ENCODE assay signal across 25 cellular contexts in genomic region chr2:66874411-66874810, GRCh38.
A peak's percentile ranks its signal among the peaks of the same experiment; 100 is the strongest.
DNase-seq lines count a peak whose midpoint lies in the region; ATAC-seq, FAIRE-seq and TF ChIP-seq lines count a peak whose summit lies in the region.
"Had no signal": no experiment of that assay in that cellular context is flagged by ENCODE, and none has a peak within 500 bp of the region (broad histone marks: within the 10 kb centered on the region; RNA-seq: fewer than 3 reads in every experiment).

No MANE protein-coding gene starts in this region.

- H3K4me3 ChIP-seq in BJ (ENCODE audit: low read depth, low read length) (no peak overlapping the region), IMR-90 (ENCODE audit: insufficient read depth, low read depth, low read length) (no peak overlapping the region), astrocyte (ENCODE audit: insufficient read depth, low read depth, low read length) (no peak overlapping the region), muscle layer of colon (ENCODE audit: low read depth in 1 of 2, low read length in 2 of 2) (no peak overlapping the region)
- H3K4me3 ChIP-seq: psoas muscle, tibial nerve had no signal

- peak overlapping the region; percentile 13; the same call in 1 of the 2 replicates for H3K23ac ChIP-seq in IMR-90 (ENCODE audit: low read depth, low read length)

- no peak for TF ChIP-seq POLR2A in IMR-90 (IDR thresholded peaks at IDR 0.05; ENCODE audit: low read depth, low read length)

- FAIRE-seq in astrocyte (lab: Jason Lieb, UNC) = no peak
- FAIRE-seq: TTC549 had no signal

- H2BK20ac ChIP-seq in IMR-90 (ENCODE audit: low read depth, low read length) = peak overlapping the region; percentile 76

- peaks cover 0 to 15% of the 10 kb centered on the region in 2 experiments; a peak in 2 of 4 replicates for H3K79me1 ChIP-seq in IMR-90 (ENCODE audit: low read depth in 1 of 2, low read length in 2 of 2)

- H3K79me2 ChIP-seq in astrocyte (ENCODE audit: insufficient read depth, low read length) = no peaks in the 10 kb centered on the region

- H3K27ac ChIP-seq in IMR-90 (ENCODE audit: insufficient read depth, low read length) (peak overlapping the region; percentile 26; the same call in 1 of the 2 replicates), astrocyte (ENCODE audit: low read depth, low read length) (no peak overlapping the region), muscle layer of colon (ENCODE audit: low read depth, low read length) (peak overlapping the region; percentile 61)
- H3K27ac ChIP-seq: psoas muscle, RWPE1, tibial nerve had no signal

- H3K4ac ChIP-seq in IMR-90 (ENCODE audit: low read depth, low read length) = peak overlapping the region; percentile 51; the same call in 1 of the 2 replicates

- H4K20me1 ChIP-seq in IMR-90 (ENCODE audit: insufficient read depth, low read length) (no peaks in the 10 kb centered on the region), astrocyte (ENCODE audit: insufficient read depth, low read length) (no peaks in the 10 kb centered on the region)

- H3K36me3 ChIP-seq in BJ (ENCODE audit: control insufficient read depth, insufficient read depth, low read length) (no peaks in the 10 kb centered on the region), IMR-90 (ENCODE audit: control insufficient read depth, insufficient read depth, low read length) (no peaks in the 10 kb centered on the region), astrocyte (ENCODE audit: insufficient read depth, low read length) (no peaks in the 10 kb centered on the region), muscle layer of colon (ENCODE audit: insufficient read depth, low read length) (no peaks in the 10 kb centered on the region)
- H3K36me3 ChIP-seq: tibial nerve had no signal

- DNase-seq in BJ (ENCODE audit: low read depth) (peak; percentile 59), IMR-90 (peak; percentile 48), astrocyte (ENCODE audit: low read depth) (peak; percentile 69), SW 1271 (lab: John Stamatoyannopoulos, UW) (no peak), NCI-H2029 (lab: John Stamatoyannopoulos, UW) (no peak), NCI-H187 treated with DMSO at 0.1 percent for 48 hours (lab: John Stamatoyannopoulos, UW) (no peak)
- DNase-seq: activated CD4-positive, alpha-beta T cell treated with anti-CD3 and anti-CD28 coated beads for 4 hours; activated naive CD4-positive, alpha-beta T cell treated with anti-CD3 and anti-CD28 coated beads, Interleukin-2, amount 50 U/mL, for 16 hours; aorta; CD8-positive, alpha-beta memory T cell; erythroblast; glutamatergic neuron; KG1; MV-4-11; NCI-H187; NCI-H510A treated with DMSO at 0.1 percent for 48 hours; psoas muscle; stimulated activated CD4-positive, alpha-beta T cell treated with anti-CD3 and anti-CD28 coated beads, Interleukin-4, amount 100 ng/mL, for 1 hour had no signal

- H3K14ac ChIP-seq in IMR-90 (replicated peaks; ENCODE audit: low read depth, low read length) = peak overlapping the region; percentile 26; the same call in 1 of the 2 replicates

- H3K27me3 ChIP-seq in BJ (ENCODE audit: control insufficient read depth, insufficient read depth, low read length) (no peaks in the 10 kb centered on the region), IMR-90 (ENCODE audit: control insufficient read depth, insufficient read depth, low read length) (no peaks in the 10 kb centered on the region), astrocyte (ENCODE audit: insufficient read depth, low read length) (no peaks in the 10 kb centered on the region), muscle layer of colon (ENCODE audit: control insufficient read depth in 1 of 2, insufficient read depth in 2 of 2, low read length in 2 of 2) (no peaks in the 10 kb centered on the region)
- H3K27me3 ChIP-seq: tibial nerve had no signal

- no peak for TF ChIP-seq CTCF in BJ (IDR thresholded peaks at IDR 0.05; ENCODE audit: insufficient read depth, low read depth, low read length)
- TF ChIP-seq CTCF in IMR-90 (conservative IDR thresholded peaks at IDR 0.05; ENCODE audit: low read depth, low read length) = no peak
- no peak for TF ChIP-seq CTCF in astrocyte (IDR thresholded peaks at IDR 0.05; ENCODE audit: insufficient read depth, low read depth, low read length)

- no peaks in the 10 kb centered on the region for H3K27me3 Mint-ChIP-seq in astrocyte (ENCODE audit: low read depth, unreplicated experiment)
- H3K27me3 Mint-ChIP-seq: CD8-positive, alpha-beta memory T cell; stimulated activated naive CD8-positive, alpha-beta T cell treated with anti-CD3 and anti-CD28 coated beads, Interleukin-15, Interleukin-2, amounts not matched to agents 100 ng/mL and 50 ng/mL, for 24 hours had no signal

- CTCF ChIA-PET in BJ (lab: Yijun Ruan, JAX) = interaction anchor here (1.6 to 1.9 kb wide), 3 partner anchors 12 to 360 kb away, joined by 3 to 4 read pairs (median 3); no protein-coding TSS in a partner anchor
- CTCF ChIA-PET in IMR-90 (lab: Yijun Ruan, JAX) = interaction anchor here (1.0 kb wide), 1 partner anchor 341 kb away, joined by 3 read pairs; no protein-coding TSS in a partner anchor

- peak overlapping the region in 1 of 2 experiments; percentile 64; a peak in 2 of 4 replicates for H4K8ac ChIP-seq in IMR-90 (ENCODE audit: low read depth in 2 of 2, low read length in 2 of 2)

- whole genome bisulfite sequencing in IMR-90 (ENCODE audit: extremely low coverage in 2 of 2, insufficient read length in 1 of 2), 2 experiments = no CpG with 5 or more reads among the region's 2 CpGs

- peak overlapping the region; percentile 48; the same call in 1 of the 2 replicates for H4K91ac ChIP-seq in IMR-90 (ENCODE audit: insufficient read depth, low read depth, low read length)

- H3K9me3 ChIP-seq in IMR-90 (ENCODE audit: control insufficient read depth, insufficient read depth, low read length) (no peaks in the 10 kb centered on the region), astrocyte (ENCODE audit: insufficient read depth, low read depth, low read length) (no peaks in the 10 kb centered on the region), muscle layer of colon (ENCODE audit: low read length) (no peaks in the 10 kb centered on the region)
- H3K9me3 ChIP-seq: psoas muscle, tibial nerve had no signal

- H3K36me3 Mint-ChIP-seq in astrocyte (ENCODE audit: low read depth, unreplicated experiment) = no peaks in the 10 kb centered on the region
- H3K36me3 Mint-ChIP-seq: CD8-positive, alpha-beta memory T cell had no signal

- no peak overlapping the region; the same call in 1 of the 2 replicates for H2AK5ac ChIP-seq in IMR-90 (ENCODE audit: low read depth, low read length)

- H3K4me2 ChIP-seq in IMR-90 (ENCODE audit: low read depth, low read length) (peak overlapping the region; percentile 84; the same call in 1 of the 2 replicates), astrocyte (ENCODE audit: low read length) (no peak overlapping the region)

- H3K4me1 ChIP-seq in IMR-90 (ENCODE audit: control insufficient read depth, insufficient read depth, low read length) (peaks cover 22% of the 10 kb centered on the region), astrocyte (ENCODE audit: insufficient read depth, low read length) (peaks cover 21% of the 10 kb centered on the region), muscle layer of colon (ENCODE audit: insufficient read depth, low read length) (peaks cover 44% of the 10 kb centered on the region)
- H3K4me1 ChIP-seq: psoas muscle had no signal

- no peak overlapping the region for H3K4me3 Mint-ChIP-seq in astrocyte (ENCODE audit: unreplicated experiment)
- H3K4me3 Mint-ChIP-seq: CD8-positive, alpha-beta memory T cell; stimulated activated naive CD8-positive, alpha-beta T cell treated with anti-CD3 and anti-CD28 coated beads, Interleukin-15, Interleukin-2, amounts not matched to agents 100 ng/mL and 50 ng/mL, for 24 hours had no signal

- ATAC-seq in IMR-90 (ENCODE audit: low read depth) (no peak), HG02642 (IDR thresholded peaks at IDR 0.05; ENCODE audit: poor library complexity, unreplicated experiment) (no peak)
- ATAC-seq: left lobe of liver, psoas muscle had no signal

- peak overlapping the region; percentile 29; the same call in 1 of the 2 replicates for H3K56ac ChIP-seq in IMR-90 (ENCODE audit: extremely low read depth, insufficient read depth, low read length)

- H2BK15ac ChIP-seq in IMR-90 (ENCODE audit: low read depth, low read length) = peak overlapping the region; percentile 53; the same call in 1 of the 3 replicates

- TF ChIP-seq RAD21 in IMR-90 (IDR thresholded peaks at IDR 0.05; ENCODE audit: low read length) = no peak

- no peak overlapping the region for H3K27ac Mint-ChIP-seq in astrocyte (ENCODE audit: unreplicated experiment)
- H3K27ac Mint-ChIP-seq: CD8-positive, alpha-beta memory T cell; stimulated activated naive CD8-positive, alpha-beta T cell treated with anti-CD3 and anti-CD28 coated beads, Interleukin-15, Interleukin-2, amounts not matched to agents 100 ng/mL and 50 ng/mL, for 24 hours had no signal

- H2AFZ ChIP-seq in IMR-90 (replicated peaks; ENCODE audit: low read length, poor library complexity) = no peak overlapping the region
- no peak overlapping the region for H2AFZ ChIP-seq in astrocyte (ENCODE audit: low read depth, low read length)

- peak overlapping the region; percentile 83 for H3K18ac ChIP-seq in IMR-90 (ENCODE audit: low read depth, low read length)

- peak overlapping the region; percentile 58 for H4K5ac ChIP-seq in IMR-90 (ENCODE audit: low read depth, low read length)

- no peak overlapping the region for H3K9ac ChIP-seq in IMR-90 (ENCODE audit: low read depth, low read length)
- H3K9ac ChIP-seq in astrocyte (ENCODE audit: low read length) = no peak overlapping the region
- H3K9ac ChIP-seq in muscle layer of colon (ENCODE audit: low read length) = no peak overlapping the region

- no peak overlapping the region for H2AK9ac ChIP-seq in IMR-90 (replicated peaks; ENCODE audit: low read depth, low read length, poor library complexity)

- peak overlapping the region; percentile 93 for H2BK120ac ChIP-seq in IMR-90 (ENCODE audit: low read depth, low read length)

- peak overlapping the region; percentile 96 for H2BK5ac ChIP-seq in IMR-90 (ENCODE audit: low read depth, low read length, poor library complexity, severe bottlenecking)

- no TSS peak for BruUV-seq in IMR-90 (replicated peaks; lab: Mats Ljungman, UMichigan)

- intact Hi-C loops in IMR-90 (cut with micrococcal nuclease) = loop anchor here (5.0 kb wide), 1 partner anchor 72 kb away; no protein-coding TSS in a partner anchor

- H3K9me3 Mint-ChIP-seq in astrocyte (ENCODE audit: unreplicated experiment) = no peaks in the 10 kb centered on the region
- H3K9me3 Mint-ChIP-seq: stimulated activated naive CD8-positive, alpha-beta T cell treated with anti-CD3 and anti-CD28 coated beads, Interleukin-15, Interleukin-2, amounts not matched to agents 100 ng/mL and 50 ng/mL, for 24 hours had no signal

- dilution Hi-C loops in IMR-90 (cut with HindIII; ENCODE audit: low sequenced_read_pairs, unreplicated experiment) = no loop called here

- POLR2A ChIA-PET in BJ (lab: Charles Lee) (interaction anchor here (0.7 kb wide), 1 partner anchor 23 kb away, joined by 3 read pairs; no protein-coding TSS in a partner anchor), IMR-90 (lab: Charles Lee; ENCODE audit: unreplicated experiment) (no interaction called here)

- peaks cover 31% of the 10 kb centered on the region for H3K4me1 Mint-ChIP-seq in astrocyte (ENCODE audit: low read depth, unreplicated experiment)
- H3K4me1 Mint-ChIP-seq: CD8-positive, alpha-beta memory T cell had no signal

- in situ Hi-C loops in IMR-90 (cut with MboI; ENCODE audit: low sequenced_read_pairs) = no loop called here

- H3K9me1 ChIP-seq in IMR-90 (ENCODE audit: insufficient read depth, low read length) = peaks cover 9% of the 10 kb centered on the region

TF ChIP-seq in IMR-90, 13 proteins besides CTCF, POLR2A, EP300 and RAD21 (continues in another document):
- no peak for TF ChIP-seq RFX5 (IDR thresholded peaks at IDR 0.05; ENCODE audit: low read depth, low read length)

Comparison
In these comparisons a context has a peak if more than half of its experiments do, and no peak if none do; other contexts are left out.
1. DNase-seq: peak in BJ (single experiment), IMR-90 (single experiment) and astrocyte (single experiment); none in SW 1271 (0 of 2), NCI-H2029 (single experiment) and NCI-H187 treated with DMSO at 0.1 percent for 48 hours (single experiment).